ENCODE assay signal across 11 cellular contexts in genomic region chr22:22746963-22747933, GRCh38.
DNase-seq lines count a peak whose midpoint lies in the region; ATAC-seq and TF ChIP-seq lines count a peak whose summit lies in the region.
"Had no signal": no experiment of that assay in that cellular context is flagged by ENCODE, and none has a peak within 500 bp of the region (broad histone marks: within the 10 kb centered on the region; RNA-seq: fewer than 3 reads in every experiment).

No MANE protein-coding gene starts in this region.

- H4K20me1 ChIP-seq in BLaER1 treated with 17β-estradiol and CSF1 and Interleukin-3, amounts not matched to agents 10 nM and 100 nM: no peaks in the 10 kb centered on the region; a peak in 1 of 22 replicates
- no peaks in the 10 kb centered on the region for H4K20me1 ChIP-seq in osteoblast (ENCODE audit: insufficient read depth, low read length)

- H3K9me3 ChIP-seq in BLaER1 treated with 17β-estradiol and CSF1 and Interleukin-3, amounts not matched to agents 10 nM and 100 nM (replicated peaks in 1 of 11): no peaks in the 10 kb centered on the region
- H3K9me3 ChIP-seq in osteoblast (ENCODE audit: low read depth, low read length) (no peaks in the 10 kb centered on the region), testis (no peaks in the 10 kb centered on the region)
- H3K9me3 ChIP-seq: A549, ovary had no signal

- TF ChIP-seq POLR2A in testis (IDR thresholded peaks at IDR 0.05): no peak

- peaks cover 25 to 52% (median 48%) of the 10 kb centered on the region in 10 experiments for H3K4me1 ChIP-seq in BLaER1 treated with 17β-estradiol and CSF1 and Interleukin-3, amounts not matched to agents 10 nM and 100 nM
- H3K4me1 ChIP-seq in osteoblast (ENCODE audit: insufficient read depth, low read length) (no peaks in the 10 kb centered on the region), testis (no peaks in the 10 kb centered on the region)
- H3K4me1 ChIP-seq: A549 had no signal

- H3K79me2 ChIP-seq in osteoblast (ENCODE audit: insufficient read depth, low read length): no peaks in the 10 kb centered on the region

- no peaks in the 10 kb centered on the region for H3K36me3 ChIP-seq in BLaER1 treated with 17β-estradiol and CSF1 and Interleukin-3, amounts not matched to agents 10 nM and 100 nM
- H3K36me3 ChIP-seq in osteoblast (ENCODE audit: insufficient read depth, low read length): no peaks in the 10 kb centered on the region
- no peaks in the 10 kb centered on the region for H3K36me3 ChIP-seq in testis (ENCODE audit: low read depth, missing control alignments)
- H3K36me3 ChIP-seq: ovary had no signal

- no peak overlapping the region for H2AFZ ChIP-seq in osteoblast (ENCODE audit: low read length)

- peak overlapping the region in 5 of 11 experiments; percentile 13 to 50 (median 33); a peak in 7 of 22 replicates for H3K27ac ChIP-seq in BLaER1 treated with 17β-estradiol and CSF1 and Interleukin-3, amounts not matched to agents 10 nM and 100 nM
- H3K27ac ChIP-seq in osteoblast (ENCODE audit: low read depth, low read length): no peak overlapping the region
- no peak overlapping the region for H3K27ac ChIP-seq in testis
- H3K27ac ChIP-seq: A549, ovary had no signal

- no peaks in the 10 kb centered on the region for H3K27me3 ChIP-seq in BLaER1 treated with 17β-estradiol and CSF1 and Interleukin-3, amounts not matched to agents 10 nM and 100 nM
- peaks cover 11% of the 10 kb centered on the region for H3K27me3 ChIP-seq in osteoblast (ENCODE audit: insufficient read depth, low read length)
- no peaks in the 10 kb centered on the region for H3K27me3 ChIP-seq in testis
- H3K27me3 ChIP-seq: ovary had no signal

- intact Hi-C loops in testis (cut with DNase I; ENCODE audit: low total_unique reads): no loop called here

- H3K4me3 ChIP-seq in BLaER1 treated with 17β-estradiol and CSF1 and Interleukin-3, amounts not matched to agents 10 nM and 100 nM: no peak overlapping the region
- H3K4me3 ChIP-seq in osteoblast (ENCODE audit: insufficient read depth, low read length) (no peak overlapping the region), testis (no peak overlapping the region)
- H3K4me3 ChIP-seq: A549, ovary, skin epidermis had no signal

- ATAC-seq in GM18907 (IDR thresholded peaks at IDR 0.05; ENCODE audit: unreplicated experiment) (peak; percentile 43), HG02973 (IDR thresholded peaks at IDR 0.05; ENCODE audit: unreplicated experiment) (peak; percentile 42)

- peak overlapping the region; percentile 64 to 92 (median 75) for H3K4me2 ChIP-seq in BLaER1 treated with 17β-estradiol and CSF1 and Interleukin-3, amounts not matched to agents 10 nM and 100 nM
- no peak overlapping the region for H3K4me2 ChIP-seq in osteoblast (ENCODE audit: insufficient read depth, low read length)
- H3K4me2 ChIP-seq: A549 had no signal

- 61 to 92% methylated on average over 5 to 8 of the region's 8 CpGs for WGBS in testis, 2 donors

- DNase-seq in cerebellar cortex (ENCODE audit: low spot score) (peak; percentile 83), osteoblast (ENCODE audit: insufficient read length, low spot score, missing footprints) (no peak), testis (no peak), NCI-H2029 (lab: John Stamatoyannopoulos, UW) (no peak), HT-29 (ENCODE audit: low spot score) (no peak)

- no peak for TF ChIP-seq CTCF in osteoblast (IDR thresholded peaks at IDR 0.05; ENCODE audit: extremely low read depth, low read depth, low read length)
- TF ChIP-seq CTCF in testis (IDR thresholded peaks at IDR 0.05): no peak

- H3K9ac ChIP-seq in BLaER1 treated with 17β-estradiol and CSF1 and Interleukin-3, amounts not matched to agents 10 nM and 100 nM: peak overlapping the region in 7 of 11 experiments; percentile 2 to 57 (median 23); a peak in 9 of 22 replicates
